In genomic region chr1:241611063-241611462, GRCh38 we compare ENCODE assay signal across 8 cellular contexts. TPM values are rescaled to one million over a fixed set of nuclear protein-coding genes. Genes with fewer than 3 reads are reported as not detected.
A peak's percentile ranks its signal among the peaks of the same experiment; 100 is the strongest.
DNase-seq lines count a peak whose midpoint lies in the region; ATAC-seq, FAIRE-seq and TF ChIP-seq lines count a peak whose summit lies in the region.

No MANE protein-coding gene starts in this region.

- peaks cover 6% of the 10 kb centered on the region for H3K4me1 Mint-ChIP-seq in activated CD8-positive, alpha-beta T cell treated with anti-CD3 and anti-CD28 coated beads, Interleukin-2, amount 10 ng/mL, durations not matched to agents 7 days and 5 days (ENCODE audit: low read depth)

- no peak overlapping the region for H3K4me3 Mint-ChIP-seq in activated CD8-positive, alpha-beta T cell treated with anti-CD3 and anti-CD28 coated beads, Interleukin-2, amount 10 ng/mL, durations not matched to agents 7 days and 5 days

- no peaks in the 10 kb centered on the region for H3K9me3 ChIP-seq in sigmoid colon

- no peak overlapping the region for H3K4me3 ChIP-seq in sigmoid colon

- H3K9me3 Mint-ChIP-seq in activated CD8-positive, alpha-beta T cell treated with anti-CD3 and anti-CD28 coated beads, Interleukin-2, amount 10 ng/mL, durations not matched to agents 7 days and 5 days (ENCODE audit: insufficient read depth), result no peaks in the 10 kb centered on the region

- TF ChIP-seq CTCF in D721Med (IDR thresholded peaks at IDR 0.05; ENCODE audit: insufficient read depth, missing control alignments) (peak; percentile 94), sigmoid colon (IDR thresholded peaks at IDR 0.05) (peak; percentile 38 to 72 (median 63))

- peak; percentile 96 for ATAC-seq in GM19035 (IDR thresholded peaks at IDR 0.05; ENCODE audit: unreplicated experiment)
- ATAC-seq in HG03103 (IDR thresholded peaks at IDR 0.05; ENCODE audit: low read depth, unreplicated experiment), result peak; percentile 83
- ATAC-seq in activated CD8-positive, alpha-beta T cell treated with anti-CD3 and anti-CD28 coated beads, Interleukin-2, amount 10 ng/mL, durations not matched to agents 7 days and 5 days, result peak; percentile 86
- ATAC-seq in left ventricle myocardium superior, result peak; percentile 91

- peaks cover 0 to 5% (median 0%) of the 10 kb centered on the region in 4 donors for H3K4me1 ChIP-seq in sigmoid colon

- H3K27me3 ChIP-seq in sigmoid colon, result no peaks in the 10 kb centered on the region

- no peaks in the 10 kb centered on the region for H3K36me3 ChIP-seq in sigmoid colon

- DNase-seq in D721Med (ENCODE audit: insufficient read length, low spot score), result peak; percentile 20
- peak; percentile 85 for DNase-seq in NCI-H2227 (lab: John Stamatoyannopoulos, UW; ENCODE audit: unreplicated experiment)
- no peak for DNase-seq in activated CD8-positive, alpha-beta T cell treated with anti-CD3 and anti-CD28 coated beads, Interleukin-2, amount 10 ng/mL, durations not matched to agents 7 days and 5 days
- no peak for DNase-seq in left ventricle myocardium superior
- DNase-seq in sigmoid colon, result no peak
- DNase-seq in activated CD8-positive, alpha-beta memory T cell treated with anti-CD3 and anti-CD28 coated beads, Interleukin-2, amount 50 U/mL, for 4 hours, result no peak

- FAIRE-seq in D721Med (lab: Jason Lieb, UNC), result peak; percentile 44

- TF ChIP-seq POLR2A in sigmoid colon (IDR thresholded peaks at IDR 0.05), result no peak

- WGBS in sigmoid colon, 2 donors, result 3 to 24% methylated on average over 3 of the region's 3 CpGs

- intact Hi-C loops in left ventricle myocardium superior (cut with micrococcal nuclease), result loop anchor here (10.0 kb wide), 1 partner anchor 234 kb away; the partner anchor contains the start of gene EXO1
- intact Hi-C loops in sigmoid colon (cut with DNase I), result loop anchor here (5.0 kb wide), 1 partner anchor 236 kb away; the partner anchor contains the start of gene EXO1

- CTCF ChIA-PET in activated CD8-positive, alpha-beta T cell treated with anti-CD3 and anti-CD28 coated beads, Interleukin-2, amount 10 ng/mL, durations not matched to agents 7 days and 5 days (lab: Charles Lee), result interaction anchor here (0.6 to 5.0 kb wide), 39 partner anchors 9 to 387 kb away, joined by 3 to 57 read pairs (median 4); partner anchors contain the start of genes EXO1, KMO and MAP1LC3C

- H3K27ac ChIP-seq in sigmoid colon, result no peak overlapping the region

- no peak overlapping the region for H3K27ac Mint-ChIP-seq in activated CD8-positive, alpha-beta T cell treated with anti-CD3 and anti-CD28 coated beads, Interleukin-2, amount 10 ng/mL, durations not matched to agents 7 days and 5 days

- no peaks in the 10 kb centered on the region for H3K27me3 Mint-ChIP-seq in activated CD8-positive, alpha-beta T cell treated with anti-CD3 and anti-CD28 coated beads, Interleukin-2, amount 10 ng/mL, durations not matched to agents 7 days and 5 days (ENCODE audit: low read depth)

- no peaks in the 10 kb centered on the region for H3K36me3 Mint-ChIP-seq in activated CD8-positive, alpha-beta T cell treated with anti-CD3 and anti-CD28 coated beads, Interleukin-2, amount 10 ng/mL, durations not matched to agents 7 days and 5 days (ENCODE audit: low read depth)

- POLR2A ChIA-PET in activated CD8-positive, alpha-beta T cell treated with anti-CD3 and anti-CD28 coated beads, Interleukin-2, amount 10 ng/mL, durations not matched to agents 7 days and 5 days (lab: Charles Lee), result no interaction called here

- no peak for TF ChIP-seq EP300 in sigmoid colon (IDR thresholded peaks at IDR 0.05)

RNA-seq across cellular contexts. Expression of gene CHML, which starts 29.1 kb away (rescaled TPM):
- 10 to 100 TPM; 18.2 to 18.7 TPM for total RNA-seq in activated CD8-positive, alpha-beta T cell treated with anti-CD3 and anti-CD28 coated beads, Interleukin-2, amount 10 ng/mL, durations not matched to agents 7 days and 5 days
- 6.0 TPM for total RNA-seq in left ventricle myocardium superior
- 1 to 10 TPM; 6.1 to 8.0 (median 6.6) TPM for total RNA-seq in sigmoid colon
- 1 to 10 TPM; 1.6 to 3.9 (median 2.4) TPM for polyA plus RNA-seq in sigmoid colon

RNA-seq across cellular contexts. Expression of gene OPN3, which starts 29.1 kb away (rescaled TPM):
- total RNA-seq in activated CD8-positive, alpha-beta T cell treated with anti-CD3 and anti-CD28 coated beads, Interleukin-2, amount 10 ng/mL, durations not matched to agents 7 days and 5 days, result 10 to 100 TPM; 15.2 to 15.9 TPM
- total RNA-seq in left ventricle myocardium superior, result 4.3 TPM
- 10 to 100 TPM in 1 of 4 donors, 1 to 10 TPM in 3; 2.5 to 12.8 (median 5.2) TPM for total RNA-seq in sigmoid colon
- polyA plus RNA-seq in sigmoid colon, result 10 to 100 TPM; 20.0 to 58.9 (median 53.4) TPM

RNA-seq across cellular contexts. Expression of gene WDR64, which starts 41.0 kb away (rescaled TPM):
- total RNA-seq in activated CD8-positive, alpha-beta T cell treated with anti-CD3 and anti-CD28 coated beads, Interleukin-2, amount 10 ng/mL, durations not matched to agents 7 days and 5 days, result under 1 TPM; 0.21 to 0.31 TPM
- total RNA-seq in left ventricle myocardium superior (not detected), sigmoid colon (not detected)
- polyA plus RNA-seq in sigmoid colon, result under 1 TPM in 1 of 3 donors, not detected in 2; 0.09 TPM

Comparison
In these comparisons a context has a peak if more than half of its experiments do, and no peak if none do; other contexts are left out.
1. DNase-seq: peak in D721Med (single experiment) and NCI-H2227 (single experiment); none in activated CD8-positive, alpha-beta T cell treated with anti-CD3 and anti-CD28 coated beads, Interleukin-2, amount 10 ng/mL, durations not matched to agents 7 days and 5 days (single experiment), left ventricle myocardium superior (single experiment), sigmoid colon (single experiment) and activated CD8-positive, alpha-beta memory T cell treated with anti-CD3 and anti-CD28 coated beads, Interleukin-2, amount 50 U/mL, for 4 hours (single experiment).
2. Peak in every context shown above with its lines, with median percentiles within 50 percentile points of each other: ATAC-seq.